29 cellular contexts compared by ENCODE assay signal in the genomic region with DNA sequence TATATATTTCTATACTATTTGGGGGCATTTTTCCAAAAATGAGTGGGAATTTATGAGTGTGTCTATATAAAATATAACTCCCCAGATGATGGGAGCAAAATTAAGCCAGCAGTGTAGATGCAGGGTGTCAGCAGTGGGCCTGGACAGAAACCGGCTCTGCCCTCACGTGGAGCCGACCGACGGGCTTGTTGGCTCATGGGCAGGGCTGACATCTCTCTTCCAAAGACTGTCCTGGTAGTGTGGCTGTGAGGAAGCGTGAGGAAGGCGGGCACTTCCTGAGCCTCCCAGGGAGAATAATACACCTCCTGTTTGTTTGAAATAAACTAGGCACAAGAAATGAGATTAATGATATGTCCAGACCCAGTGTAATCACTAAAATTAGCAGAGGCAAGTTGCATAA.
"Had no signal": no experiment of that assay in that cellular context is flagged by ENCODE, and none has a peak within 500 bp of the region (broad histone marks: within the 10 kb centered on the region; RNA-seq: fewer than 3 reads in every experiment).

No MANE protein-coding gene starts in this region.

- H3K4me3 ChIP-seq: ascending aorta, cardiac muscle cell had no signal

- H3K4me1 Mint-ChIP-seq: activated CD4-positive, alpha-beta T cell treated with anti-CD3 and anti-CD28 coated beads, Interleukin-2, amount 10 ng/mL, durations not matched to agents 24 days and 14 days; activated naive CD4-positive, alpha-beta T cell treated with anti-CD3 and anti-CD28 coated beads, Interleukin-2, amount 50 U/mL, for 24 hours; central memory CD8-positive, alpha-beta T cell; IgD-negative memory B cell had no signal

- H3K9me3 ChIP-seq: ascending aorta had no signal

- H3K4me3 Mint-ChIP-seq: activated CD4-positive, alpha-beta T cell treated with anti-CD3 and anti-CD28 coated beads, Interleukin-2, amount 10 ng/mL, durations not matched to agents 24 days and 14 days; activated CD8-positive, alpha-beta T cell treated with anti-CD3 and anti-CD28 coated beads for 36 hours; activated naive CD4-positive, alpha-beta T cell treated with anti-CD3 and anti-CD28 coated beads, Interleukin-2, amount 50 U/mL, for 24 hours; activated naive CD8-positive, alpha-beta T cell treated with anti-CD3 and anti-CD28 coated beads, Interleukin-2, amount 10 ng/mL, durations not matched to agents 7 days and 5 days; activated T-cell treated with anti-CD3 and anti-CD28 coated beads, Interleukin-2, amount 50 U/mL, for 24 hours; central memory CD8-positive, alpha-beta T cell; IgD-negative memory B cell had no signal

- H3K27me3 ChIP-seq: ascending aorta had no signal

- H3K4me1 ChIP-seq: ascending aorta had no signal

- H3K27ac ChIP-seq: ascending aorta, cardiac muscle cell had no signal

- H3K36me3 Mint-ChIP-seq: activated naive CD4-positive, alpha-beta T cell treated with anti-CD3 and anti-CD28 coated beads, Interleukin-2, amount 50 U/mL, for 24 hours; activated naive CD8-positive, alpha-beta T cell treated with anti-CD3 and anti-CD28 coated beads, Interleukin-2, amount 10 ng/mL, durations not matched to agents 7 days and 5 days; IgD-negative memory B cell had no signal

- H3K9me3 Mint-ChIP-seq: activated CD4-positive, alpha-beta T cell treated with anti-CD3 and anti-CD28 coated beads, Interleukin-2, amount 10 ng/mL, durations not matched to agents 24 days and 14 days; activated CD8-positive, alpha-beta T cell treated with anti-CD3 and anti-CD28 coated beads for 36 hours; activated naive CD4-positive, alpha-beta T cell treated with anti-CD3 and anti-CD28 coated beads, Interleukin-2, amount 50 U/mL, for 24 hours; activated naive CD8-positive, alpha-beta T cell treated with anti-CD3 and anti-CD28 coated beads, Interleukin-2, amount 10 ng/mL, durations not matched to agents 7 days and 5 days; activated T-cell treated with anti-CD3 and anti-CD28 coated beads, Interleukin-2, amount 50 U/mL, for 24 hours; activated T-helper 2 cell treated with anti-CD3 and anti-CD28 coated beads, Interferon-gamma antibody, Interleukin-2, Interleukin-4, amounts not matched to agents 10 μg/mL and 5 μg/mL and 100 μg/mL, durations not matched to agents 14 hours and 24 hours and 36 hours; central memory CD8-positive, alpha-beta T cell; IgD-negative memory B cell had no signal

- H3K27ac Mint-ChIP-seq: activated CD4-positive, alpha-beta T cell treated with anti-CD3 and anti-CD28 coated beads, Interleukin-2, amount 10 ng/mL, durations not matched to agents 24 days and 14 days; activated CD8-positive, alpha-beta T cell treated with anti-CD3 and anti-CD28 coated beads for 36 hours; activated naive CD4-positive, alpha-beta T cell treated with anti-CD3 and anti-CD28 coated beads, Interleukin-2, amount 50 U/mL, for 24 hours; activated naive CD8-positive, alpha-beta T cell treated with anti-CD3 and anti-CD28 coated beads, Interleukin-2, amount 10 ng/mL, durations not matched to agents 7 days and 5 days; activated T-cell treated with anti-CD3 and anti-CD28 coated beads, Interleukin-2, amount 50 U/mL, for 24 hours; activated T-helper 2 cell treated with anti-CD3 and anti-CD28 coated beads, Interferon-gamma antibody, Interleukin-2, Interleukin-4, amounts not matched to agents 10 μg/mL and 5 μg/mL and 100 μg/mL, durations not matched to agents 14 hours and 24 hours and 36 hours; IgD-negative memory B cell had no signal

- H3K36me3 ChIP-seq: ascending aorta, cardiac muscle cell had no signal

- DNase-seq: activated CD4-positive, alpha-beta T cell treated with anti-CD3 and anti-CD28 coated beads, Interleukin-2, amount 10 ng/mL, durations not matched to agents 24 days and 14 days; activated CD4-positive, alpha-beta T cell treated with anti-CD3 and anti-CD28 coated beads, Interleukin-2, amount 50 U/mL, for 4 hours; activated CD8-positive, alpha-beta T cell treated with anti-CD3 and anti-CD28 coated beads for 36 hours; activated gamma-delta T cell; activated naive CD4-positive, alpha-beta T cell treated with Interleukin-2 at 50 U/mL for 16 hours; activated naive CD8-positive, alpha-beta T cell treated with anti-CD3 and anti-CD28 coated beads, Interleukin-2, amount 10 ng/mL, durations not matched to agents 7 days and 5 days; activated T-cell treated with anti-CD3 and anti-CD28 coated beads, Interleukin-2, amount 50 U/mL, for 24 hours; amygdala; Karpas-422; KBM-7; NCI-H1105; NCI-H1436 treated with DMSO at 0.1 percent for 48 hours; NCI-H1694 treated with DMSO at 0.1 percent for 48 hours; NCI-H2029 treated with DMSO at 0.1 percent for 48 hours; NCI-H2107; NCI-H2171; NCI-H510A treated with DMSO at 0.1 percent for 48 hours; NCI-H526 treated with DMSO at 0.1 percent for 48 hours; OCI-M1; Right ventricle myocardium superior; SW 1271; T-helper 1 cell; T1000 had no signal
